Comparison of ENCODE assay signal across 19 cellular contexts in genomic region chr5:6760003-6760402, GRCh38. TPM values are rescaled to one million over a fixed set of nuclear protein-coding genes. Genes with fewer than 3 reads are reported as not detected.
DNase-seq lines count a peak whose midpoint lies in the region; FAIRE-seq and TF ChIP-seq lines count a peak whose summit lies in the region.
"Had no signal": no experiment of that assay in that cellular context is flagged by ENCODE, and none has a peak within 500 bp of the region (broad histone marks: within the 10 kb centered on the region; RNA-seq: fewer than 3 reads in every experiment).

No MANE protein-coding gene starts in this region.

- no peaks in the 10 kb centered on the region for H3K79me1 ChIP-seq in H1 (ENCODE audit: low read depth, low read length)
- no peaks in the 10 kb centered on the region for H3K79me1 ChIP-seq in H9 (ENCODE audit: insufficient read depth, low read depth, low read length, poor library complexity, severe bottlenecking)

- CTCF ChIA-PET in H1 (lab: Charles Lee; ENCODE audit: partially characterized antibody), result interaction anchor here (0.5 to 1.8 kb wide), 5 partner anchors 10 to 801 kb away, joined by 3 to 4 read pairs (median 3); no protein-coding TSS in a partner anchor

- H4K91ac ChIP-seq in H1 (replicated peaks; ENCODE audit: insufficient read length, low read length) (no peak overlapping the region), H9 (ENCODE audit: insufficient read length, low read depth, low read length) (no peak overlapping the region)

- H2AK5ac ChIP-seq in H1 (ENCODE audit: low read depth, low read length) (no peak overlapping the region), H9 (ENCODE audit: insufficient read length, low read length) (no peak overlapping the region)

- H2AFZ ChIP-seq in H1 (ENCODE audit: low read length) (no peak overlapping the region), H9 (ENCODE audit: low read length) (no peak overlapping the region)
- H2AFZ ChIP-seq: GM23248 had no signal

- intact Hi-C loops in CD14-positive monocyte (cut with micrococcal nuclease), result loop anchor here in 1 of 2 donors (10.0 kb wide), 2 partner anchors 985 to 1055 kb away; no protein-coding TSS in a partner anchor

- H3K9me3 Mint-ChIP-seq in CD14-positive monocyte (peaks cover 0 to 3% (median 0%) of the 10 kb centered on the region in 7 donors), HFFc6 (no peaks in the 10 kb centered on the region), progenitor cell of endocrine pancreas (ENCODE audit: low read depth) (no peaks in the 10 kb centered on the region), immature natural killer cell (no peaks in the 10 kb centered on the region), H9 (no peaks in the 10 kb centered on the region; a peak in 1 of 5 replicates)
- H3K9me3 Mint-ChIP-seq: CD8-positive, alpha-beta memory T cell had no signal

- no peaks in the 10 kb centered on the region for H3K9me3 ChIP-seq in H1 (ENCODE audit: insufficient read depth in 2 of 2, low read depth in 1 of 2, low read length in 1 of 2)
- H3K9me3 ChIP-seq in H9 (ENCODE audit: control insufficient read depth, low read depth, low read length), result no peaks in the 10 kb centered on the region
- H3K9me3 ChIP-seq: A549, BLaER1, MG63 had no signal

- no peak for FAIRE-seq in H1 (lab: Jason Lieb, UNC)
- FAIRE-seq: A549 had no signal

- peaks cover 5 to 17% (median 8%) of the 10 kb centered on the region in 4 experiments; a peak in 7 of 8 replicates for H3K36me3 ChIP-seq in H1 (ENCODE audit: control insufficient read depth in 2 of 4, insufficient read depth in 4 of 4, low read length in 3 of 4)

- TF ChIP-seq RAD21 in H1 (IDR thresholded peaks at IDR 0.05 in 1 of 2, conservative IDR thresholded peaks at IDR 0.05 in 1 of 2; ENCODE audit: low read depth in 2 of 2, low read length in 2 of 2), result no peak

- TF ChIP-seq CTCF in CD14-positive monocyte (IDR thresholded peaks at IDR 0.05) (no peak), HFFc6 (IDR thresholded peaks at IDR 0.05) (no peak), H1 (IDR thresholded peaks at IDR 0.05; ENCODE audit: control extremely low read depth in 1 of 3, insufficient read depth in 1 of 3, low read depth in 1 of 3, low read length in 3 of 3) (no peak), progenitor cell of endocrine pancreas (IDR thresholded peaks at IDR 0.05; ENCODE audit: unreplicated experiment) (no peak), H9 (conservative IDR thresholded peaks at IDR 0.05) (no peak)

- H3K9ac ChIP-seq in H1 (replicated peaks in 1 of 4; ENCODE audit: extremely low read depth in 1 of 4, low read depth in 3 of 4, low read length in 3 of 4) (no peak overlapping the region), H9 (ENCODE audit: extremely low read depth, insufficient read length, low read length) (no peak overlapping the region)
- H3K9ac ChIP-seq: BLaER1, GM23248 had no signal

- H2BK5ac ChIP-seq in H1 (ENCODE audit: low read depth, low read length) (0 out of 2 replicates have a peak overlapping the region, but pooled peaks have one; percentile 35), H9 (ENCODE audit: insufficient read length, low read length) (no peak overlapping the region)

- 0 out of 2 replicates have a peak overlapping the region, but pooled peaks have one; percentile 17 for H2BK12ac ChIP-seq in H1 (ENCODE audit: low read depth, low read length)
- H2BK12ac ChIP-seq in H9 (ENCODE audit: insufficient read length, low read depth, low read length), result no peak overlapping the region

- H3K36me3 Mint-ChIP-seq in CD14-positive monocyte (peaks cover 29 to 40% of the 10 kb centered on the region in 2 donors), HFFc6 (ENCODE audit: low read depth) (peaks cover 39% of the 10 kb centered on the region), progenitor cell of endocrine pancreas (ENCODE audit: insufficient read depth) (peaks cover 12% of the 10 kb centered on the region), immature natural killer cell (peaks cover 5 to 18% (median 9%) of the 10 kb centered on the region in 3 donors), H9 (ENCODE audit: insufficient read depth in 1 of 3, low read depth in 3 of 3) (peaks cover 13 to 31% (median 22%) of the 10 kb centered on the region in 3 experiments; a peak in 6 of 7 replicates)

- no peak overlapping the region for H3T11ph ChIP-seq in H9 (ENCODE audit: low read length)

- no peak overlapping the region for H3K4me2 ChIP-seq in H1 (ENCODE audit: insufficient read depth in 1 of 2, low read depth in 2 of 2, low read length in 2 of 2)
- no peak overlapping the region for H3K4me2 ChIP-seq in H9 (ENCODE audit: insufficient read depth, insufficient read length, low read length)
- H3K4me2 ChIP-seq: A549, BLaER1 had no signal

- no peak overlapping the region for H4K5ac ChIP-seq in H1 (ENCODE audit: insufficient read length, low read depth, low read length)
- H4K5ac ChIP-seq in H9 (ENCODE audit: insufficient read length, low read depth, low read length), result no peak overlapping the region

- H2BK120ac ChIP-seq in H1 (replicated peaks; ENCODE audit: low read depth, low read length) (no peak overlapping the region), H9 (ENCODE audit: low read depth, low read length, poor library complexity, severe bottlenecking) (no peak overlapping the region)

- 88% methylated on average over 5 of the region's 5 CpGs; no CpG with 5 or more reads in 1 of the 2 experiments for WGBS in H1 (ENCODE audit: extremely low coverage in 1 of 2, insufficient coverage in 1 of 2, insufficient read length in 1 of 2, insufficient replicate concordance in 2 of 2, low coverage in 1 of 2, low lambda C conversion rate in 2 of 2, missing lambda C conversion rate in 1 of 2), 2 experiments
- WGBS in H9 (ENCODE audit: extremely low coverage, insufficient read length, low lambda C conversion rate), result no CpG with 5 or more reads among the region's 5 CpGs

- H3K27me3 Mint-ChIP-seq in CD14-positive monocyte (ENCODE audit: low read depth in 3 of 3), result peaks cover 0 to 2% (median 0%) of the 10 kb centered on the region in 3 donors
- H3K27me3 Mint-ChIP-seq in HFFc6 (ENCODE audit: insufficient read depth), result no peaks in the 10 kb centered on the region
- H3K27me3 Mint-ChIP-seq in progenitor cell of endocrine pancreas, result no peaks in the 10 kb centered on the region
- H3K27me3 Mint-ChIP-seq in immature natural killer cell (ENCODE audit: low read depth in 3 of 3), result peaks cover 0 to 4% (median 3%) of the 10 kb centered on the region in 3 donors
- H3K27me3 Mint-ChIP-seq in H9 (ENCODE audit: low read depth), result no peaks in the 10 kb centered on the region
- H3K27me3 Mint-ChIP-seq: CD8-positive, alpha-beta memory T cell had no signal

- POLR2A ChIA-PET in H1 (lab: Charles Lee; ENCODE audit: partially characterized antibody), result interaction anchor here (1.0 kb wide), 1 partner anchor 127 kb away, joined by 5 read pairs; the partner anchor contains the start of genes NSUN2 and SRD5A1

- H4K8ac ChIP-seq in H1 (ENCODE audit: extremely low read depth, insufficient read depth, low read length) (no peak overlapping the region), H9 (replicated peaks; ENCODE audit: insufficient read length, low read depth, low read length) (no peak overlapping the region)

- H3K23me2 ChIP-seq in H1 (ENCODE audit: low read depth, low read length) (0 out of 2 replicates have a peak, but pooled peaks cover 2% of the 10 kb centered on the region), H9 (ENCODE audit: insufficient read length, low read depth, low read length, poor library complexity, severe bottlenecking) (no peaks in the 10 kb centered on the region)

- H3K56ac ChIP-seq in H1 (replicated peaks; ENCODE audit: insufficient read length, low read depth, low read length) (no peak overlapping the region), H9 (ENCODE audit: insufficient read length, low read depth, low read length) (no peak overlapping the region)

- H3K14ac ChIP-seq in H1 (ENCODE audit: insufficient read length) (no peak overlapping the region), H9 (ENCODE audit: insufficient read depth, low read length) (no peak overlapping the region)

- H3K27ac ChIP-seq in H1 (ENCODE audit: low read depth, low read length) (no peak overlapping the region), H9 (ENCODE audit: insufficient read length, low read depth, low read length) (no peak overlapping the region)
- H3K27ac ChIP-seq: BLaER1, GM23248, SK-N-MC had no signal

- H3K18ac ChIP-seq in H1 (ENCODE audit: extremely low read depth, low read length) (no peak overlapping the region), H9 (ENCODE audit: insufficient read length, low read depth, low read length) (no peak overlapping the region)

- H3K4me1 ChIP-seq in H1 (replicated peaks in 1 of 4; ENCODE audit: control insufficient read depth in 3 of 4, insufficient read depth in 4 of 4, low read length in 3 of 4) (no peaks in the 10 kb centered on the region), H9 (ENCODE audit: insufficient read depth, low read length) (no peaks in the 10 kb centered on the region)

- H4K20me1 ChIP-seq in H1 (replicated peaks in 1 of 2; ENCODE audit: control insufficient read depth in 1 of 2, insufficient read depth in 2 of 2, low read length in 2 of 2), result peaks cover 0 to 4% of the 10 kb centered on the region in 2 experiments
- no peaks in the 10 kb centered on the region for H4K20me1 ChIP-seq in H9 (ENCODE audit: control insufficient read depth, insufficient read depth, insufficient read length)

- H3K4me3 Mint-ChIP-seq in CD14-positive monocyte (no peak overlapping the region), HFFc6 (no peak overlapping the region), progenitor cell of endocrine pancreas (ENCODE audit: low read depth) (no peak overlapping the region), immature natural killer cell (no peak overlapping the region), H9 (no peak overlapping the region)
- H3K4me3 Mint-ChIP-seq: CD8-positive, alpha-beta memory T cell had no signal

- H2BK20ac ChIP-seq in H1 (ENCODE audit: low read length) (no peak overlapping the region), H9 (ENCODE audit: low read depth, low read length, poor library complexity, severe bottlenecking) (no peak overlapping the region)

- H3K79me2 ChIP-seq in H1 (ENCODE audit: control insufficient read depth in 1 of 2, insufficient read depth in 2 of 2, low read length in 2 of 2), result no peaks in the 10 kb centered on the region
- no peaks in the 10 kb centered on the region for H3K79me2 ChIP-seq in H9 (ENCODE audit: insufficient read depth, low read length)

- H2BK15ac ChIP-seq in H1 (ENCODE audit: low read length) (no peak overlapping the region), H9 (ENCODE audit: low read depth, low read length) (no peak overlapping the region)

- H3K27me3 ChIP-seq in H1 (replicated peaks in 1 of 4; ENCODE audit: control insufficient read depth in 3 of 4, extremely low read depth in 1 of 4, insufficient read depth in 3 of 4, low read length in 3 of 4) (no peaks in the 10 kb centered on the region), H9 (ENCODE audit: insufficient read depth, low read length) (no peaks in the 10 kb centered on the region)
- H3K27me3 ChIP-seq: BLaER1, MG63 had no signal

- TF ChIP-seq EP300 in H1 (IDR thresholded peaks at IDR 0.05; ENCODE audit: borderline replicate concordance in 1 of 2, low read depth in 2 of 2, low read length in 2 of 2), result no peak

- H3K4ac ChIP-seq in H1 (replicated peaks; ENCODE audit: insufficient read length, low read depth, low read length) (no peak overlapping the region), H9 (ENCODE audit: low read depth, low read length) (no peak overlapping the region)

- no peak for TF ChIP-seq POLR2A in H1 (IDR thresholded peaks at IDR 0.05; ENCODE audit: control extremely low read depth in 1 of 2, low read depth in 2 of 2, low read length in 2 of 2)

- H3K27ac Mint-ChIP-seq in CD14-positive monocyte, result peak overlapping the region in 6 of 7 donors; percentile 52 to 93 (median 82)
- peak overlapping the region; percentile 11; the same call in 1 of the 2 replicates for H3K27ac Mint-ChIP-seq in HFFc6
- H3K27ac Mint-ChIP-seq in progenitor cell of endocrine pancreas, result peak overlapping the region; percentile 34
- H3K27ac Mint-ChIP-seq in immature natural killer cell, result no peak overlapping the region
- H3K27ac Mint-ChIP-seq in H9, result no peak overlapping the region; a peak in 1 of 7 replicates

- DNase-seq in CD14-positive monocyte (ENCODE audit: low spot score) (no peak), HFFc6 (no peak), H1 (ENCODE audit: low read depth in 1 of 2, low spot score in 2 of 2) (no peak), progenitor cell of endocrine pancreas (ENCODE audit: low spot score, unreplicated experiment) (no peak), immature natural killer cell (no peak), NCI-H524 treated with DMSO at 0.1 percent for 48 hours (lab: John Stamatoyannopoulos, UW) (no peak), H9 (no peak)
- DNase-seq: CD8-positive, alpha-beta memory T cell; DMS79; GM23248; Kasumi-1; NCI-H1048; NCI-H1436 treated with DMSO at 0.1 percent for 48 hours; NCI-H2171 treated with DMSO at 0.1 percent for 48 hours; NCI-H446 treated with DMSO at 0.1 percent for 48 hours had no signal

- H3K4me3 ChIP-seq in H1 (ENCODE audit: extremely low read depth in 1 of 4, insufficient read depth in 2 of 4, low read depth in 3 of 4, low read length in 4 of 4), result no peak overlapping the region
- H3K4me3 ChIP-seq: A549, BLaER1, GM23248, MG63, SK-N-MC had no signal

- peaks cover 22% of the 10 kb centered on the region for H3K4me1 Mint-ChIP-seq in CD14-positive monocyte
- no peaks in the 10 kb centered on the region; the same call in 1 of the 2 replicates for H3K4me1 Mint-ChIP-seq in HFFc6 (ENCODE audit: low read depth)
- no peaks in the 10 kb centered on the region for H3K4me1 Mint-ChIP-seq in progenitor cell of endocrine pancreas (ENCODE audit: low read depth)
- peaks cover 0 to 7% of the 10 kb centered on the region in 2 donors for H3K4me1 Mint-ChIP-seq in immature natural killer cell
- H3K4me1 Mint-ChIP-seq in H9, result no peaks in the 10 kb centered on the region
- H3K4me1 Mint-ChIP-seq: CD8-positive, alpha-beta memory T cell had no signal

- H3K23ac ChIP-seq in H1 (ENCODE audit: insufficient read length) (no peak overlapping the region), H9 (ENCODE audit: insufficient read length, low read depth, low read length) (no peak overlapping the region)

RNA-seq across cellular contexts. Expression of gene TENT4A, which starts 46.8 kb away (rescaled TPM):
- under 1 TPM; 0.17 to 0.44 TPM for polyA plus RNA-seq in CD14-positive monocyte
- total RNA-seq in HFFc6 (2021; fragmentation: NEBNext Ultra II Directional; extraction: Animal tissue kit (Norgen Biotek cat#: 25700)), result 10 to 100 TPM; 19.8 to 23.8 (median 21.7) TPM
- total RNA-seq in H1 (2021; fragmentation: NEBNext Ultra II Directional; extraction: Animal tissue kit (Norgen Biotek cat#: 25700)), result 22.4 and 25.1 TPM in 2 replicates
- polyA plus RNA-seq in H1 (2011; rRNA removed), result 8.9 and 11.6 TPM in 2 replicates
- polyA plus RNA-seq in H1 (2011; cell fraction: cytosol; rRNA removed), result 6.3 TPM
- 46.4 TPM for polyA plus RNA-seq in H1 (2011; cell fraction: nucleus; rRNA removed)
- 17.5 to 20.5 TPM (median 19.2 TPM) in 4 replicates for polyA plus RNA-seq in H1 (2012, experiment 1 of 2)
- polyA plus RNA-seq in H1 (2012, experiment 2 of 2), result 4.8 TPM
- 21.0 TPM for polyA plus RNA-seq in H1 (2013, experiment 1 of 2)
- polyA plus RNA-seq in H1 (2013, experiment 2 of 2), result 20.5 TPM
- polyA minus RNA-seq in H1 (2011; rRNA and poly(A)+ RNA removed), result 12.4 and 14.3 TPM in 2 replicates
- polyA minus RNA-seq in H1 (2011; cell fraction: cytosol; rRNA and poly(A)+ RNA removed), result 13.4 TPM
- polyA minus RNA-seq in H1 (2011; cell fraction: nucleus; rRNA and poly(A)+ RNA removed), result 30.2 TPM
- 30.0 and 31.8 TPM in 2 replicates for total RNA-seq in progenitor cell of endocrine pancreas
- 1 to 10 TPM in 1 of 3 donors, under 1 TPM in 2; 0.05 to 1.6 (median 0.84) TPM for polyA plus RNA-seq in immature natural killer cell
- 25.6 and 25.7 TPM in 2 replicates for total RNA-seq in H9 (2021)

Comparison
In these comparisons a context has a peak if more than half of its experiments do, and no peak if none do; other contexts are left out.
1. H3K27ac Mint-ChIP-seq: peak in CD14-positive monocyte (6 of 7), HFFc6 (single experiment) and progenitor cell of endocrine pancreas (single experiment); none in immature natural killer cell (0 of 6) and H9 (0 of 3).